32 cellular contexts compared by ENCODE assay signal in the genomic region with DNA sequence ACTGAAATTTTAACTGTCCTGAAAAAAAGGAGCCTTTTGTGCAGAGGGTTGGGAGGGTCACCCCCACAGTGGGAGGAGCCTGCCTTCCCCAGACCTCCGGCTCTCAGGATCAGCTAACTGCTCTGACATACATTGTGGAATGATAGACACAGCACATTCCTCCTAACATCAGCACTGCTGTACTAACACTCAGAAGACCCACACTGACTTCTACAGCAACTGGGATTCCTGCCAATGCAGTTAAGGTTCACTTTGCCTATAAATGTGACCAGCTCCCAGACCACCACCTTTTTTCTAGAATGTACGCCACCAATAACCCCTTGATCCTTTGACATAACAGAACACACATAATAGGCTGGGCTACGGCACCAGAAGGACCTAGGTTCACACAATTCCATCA. TPM values are rescaled to one million over a fixed set of nuclear protein-coding genes. Genes with fewer than 3 reads are reported as not detected.
A peak's percentile ranks its signal among the peaks of the same experiment; 100 is the strongest.
DNase-seq lines count a peak whose midpoint lies in the region; ATAC-seq, FAIRE-seq and TF ChIP-seq lines count a peak whose summit lies in the region.
"Had no signal": no experiment of that assay in that cellular context is flagged by ENCODE, and none has a peak within 500 bp of the region (broad histone marks: within the 10 kb centered on the region; RNA-seq: fewer than 3 reads in every experiment).

No MANE protein-coding gene starts in this region.

- H2BK15ac ChIP-seq in H1 (ENCODE audit: low read length): 0 out of 2 replicates have a peak overlapping the region, but pooled peaks have one; percentile 10

- no peak overlapping the region for H2AK5ac ChIP-seq in H1 (ENCODE audit: low read depth, low read length)

- H4K20me1 ChIP-seq in H1 (replicated peaks in 1 of 2; ENCODE audit: control insufficient read depth in 1 of 2, insufficient read depth in 2 of 2, low read length in 2 of 2): peaks cover 0 to 4% of the 10 kb centered on the region in 2 experiments

- no peak overlapping the region for H2AFZ ChIP-seq in H1 (ENCODE audit: low read length)
- H2AFZ ChIP-seq: hepatocyte had no signal

- no peak overlapping the region for H4K8ac ChIP-seq in H1 (ENCODE audit: extremely low read depth, insufficient read depth, low read length)

- no peaks in the 10 kb centered on the region for H3K79me1 ChIP-seq in H1 (ENCODE audit: low read depth, low read length)

- no peak overlapping the region for H3K27ac Mint-ChIP-seq in CD8-positive, alpha-beta memory T cell
- H3K27ac Mint-ChIP-seq in neural crest cell (ENCODE audit: unreplicated experiment) (no peak overlapping the region), WTC11 (no peak overlapping the region)
- H3K27ac Mint-ChIP-seq: activated CD4-positive, alpha-beta memory T cell treated with anti-CD3 and anti-CD28 coated beads, Interleukin-2, amount 10 ng/mL, durations not matched to agents 7 days and 5 days; activated naive CD8-positive, alpha-beta T cell treated with anti-CD3 and anti-CD28 coated beads for 36 hours; immature natural killer cell had no signal

- no peak overlapping the region for H3K4me3 ChIP-seq in CD8-positive, alpha-beta memory T cell (ENCODE audit: low read length)
- no peak overlapping the region for H3K4me3 ChIP-seq in H1 (ENCODE audit: extremely low read depth in 1 of 4, insufficient read depth in 2 of 4, low read depth in 3 of 4, low read length in 4 of 4)
- H3K4me3 ChIP-seq: cardiac muscle cell, gastrocnemius medialis, hepatocyte, left lung, SJSA1, stomach, tibial artery had no signal

- no peak for TF ChIP-seq EP300 in H1 (IDR thresholded peaks at IDR 0.05; ENCODE audit: borderline replicate concordance in 1 of 2, low read depth in 2 of 2, low read length in 2 of 2)

- CTCF ChIA-PET in CD8-positive, alpha-beta memory T cell (lab: Charles Lee): no interaction called here
- CTCF ChIA-PET in HEK293T (lab: Yijun Ruan, JAX) (no interaction called here), H1 (lab: Charles Lee; ENCODE audit: partially characterized antibody) (interaction anchor here (0.6 to 1.8 kb wide), 4 partner anchors 14 to 122 kb away, joined by 3 to 6 read pairs (median 4); partner anchors contain the start of gene AP3B2), WTC11 (lab: Charles Lee) (interaction anchor here (1.2 to 2.1 kb wide), 2 partner anchors 22 to 103 kb away, joined by 3 to 7 read pairs; no protein-coding TSS in a partner anchor)

- peaks cover 3 to 13% (median 12%) of the 10 kb centered on the region in 3 donors for H3K4me1 Mint-ChIP-seq in CD8-positive, alpha-beta memory T cell
- peaks cover 16% of the 10 kb centered on the region for H3K4me1 Mint-ChIP-seq in neural crest cell
- peaks cover 21% of the 10 kb centered on the region for H3K4me1 Mint-ChIP-seq in WTC11

- no peak overlapping the region for H4K5ac ChIP-seq in H1 (ENCODE audit: insufficient read length, low read depth, low read length)

- H3K27ac ChIP-seq in CD8-positive, alpha-beta memory T cell (ENCODE audit: low read depth, low read length): peak overlapping the region; percentile 29
- no peak overlapping the region for H3K27ac ChIP-seq in H1 (ENCODE audit: low read depth, low read length)
- H3K27ac ChIP-seq: cardiac muscle cell, gastrocnemius medialis, hepatocyte, left lung, SJSA1, stomach, tibial artery had no signal

- H2BK12ac ChIP-seq in H1 (ENCODE audit: low read depth, low read length): no peak overlapping the region

- H3K36me3 ChIP-seq in CD8-positive, alpha-beta memory T cell (ENCODE audit: insufficient read depth, low read length): no peaks in the 10 kb centered on the region
- H3K36me3 ChIP-seq in H1 (ENCODE audit: control insufficient read depth in 2 of 4, insufficient read depth in 4 of 4, low read length in 3 of 4): peaks cover 0 to 6% (median 0%) of the 10 kb centered on the region in 4 experiments; a peak in 1 of 8 replicates
- H3K36me3 ChIP-seq: BE2C, cardiac muscle cell, gastrocnemius medialis, left lung, SJSA1, stomach, tibial artery had no signal

- no peak for FAIRE-seq in H1 (lab: Jason Lieb, UNC)
- FAIRE-seq: GM18507, TTC549 had no signal

- H2BK120ac ChIP-seq in H1 (replicated peaks; ENCODE audit: low read depth, low read length): no peak overlapping the region

- no peak overlapping the region for H3K56ac ChIP-seq in H1 (replicated peaks; ENCODE audit: insufficient read length, low read depth, low read length)

- no peak overlapping the region for H4K91ac ChIP-seq in H1 (replicated peaks; ENCODE audit: insufficient read length, low read length)

- no peak overlapping the region for H3K14ac ChIP-seq in H1 (ENCODE audit: insufficient read length)

- peaks cover 41 to 67% of the 10 kb centered on the region in 2 donors for H3K27me3 Mint-ChIP-seq in CD8-positive, alpha-beta memory T cell
- peaks cover 93% of the 10 kb centered on the region for H3K27me3 Mint-ChIP-seq in neural crest cell (ENCODE audit: low read depth)
- peaks cover 68% of the 10 kb centered on the region for H3K27me3 Mint-ChIP-seq in WTC11 (ENCODE audit: low read depth)

- H3K27me3 ChIP-seq in CD8-positive, alpha-beta memory T cell (ENCODE audit: insufficient read depth, low read length, poor library complexity, severe bottlenecking): peaks cover 10% of the 10 kb centered on the region
- peaks cover 23 to 40% (median 37%) of the 10 kb centered on the region in 4 experiments for H3K27me3 ChIP-seq in H1 (replicated peaks in 1 of 4; ENCODE audit: control insufficient read depth in 3 of 4, extremely low read depth in 1 of 4, insufficient read depth in 3 of 4, low read length in 3 of 4)

- TF ChIP-seq CTCF in H1 (IDR thresholded peaks at IDR 0.05; ENCODE audit: control extremely low read depth in 1 of 3, insufficient read depth in 1 of 3, low read depth in 1 of 3, low read length in 3 of 3): no peak
- no peak for TF ChIP-seq CTCF in neural crest cell (conservative IDR thresholded peaks at IDR 0.05)
- no peak for TF ChIP-seq CTCF in WTC11 (IDR thresholded peaks at IDR 0.05)

- no peak for DNase-seq in CD8-positive, alpha-beta memory T cell
- DNase-seq in HEK293T (ENCODE audit: extremely low spot score): peak; percentile 30
- no peak for DNase-seq in H1 (ENCODE audit: low read depth in 1 of 2, low spot score in 2 of 2)
- DNase-seq in neural crest cell (ENCODE audit: low read depth, low spot score): peak; percentile 12
- no peak for DNase-seq in ecto neural progenitor cell (ENCODE audit: low spot score)
- DNase-seq in stimulated activated naive CD8-positive, alpha-beta T cell treated with anti-CD3 and anti-CD28 coated beads, Interleukin-15, Interleukin-2, amounts not matched to agents 100 U/mL and 50 U/mL, for 24 hours: no peak
- DNase-seq in WTC11 (ENCODE audit: low spot score): no peak
- DNase-seq: activated CD4-positive, alpha-beta memory T cell treated with anti-CD3 and anti-CD28 coated beads, Interleukin-2, amount 10 ng/mL, durations not matched to agents 7 days and 5 days; activated CD4-positive, alpha-beta T cell treated with anti-CD3 and anti-CD28 coated beads for 1 hour; activated effector memory CD4-positive, alpha-beta T cell treated with Interleukin-2 at 50 U/mL for 16 hours; activated naive CD8-positive, alpha-beta T cell treated with anti-CD3 and anti-CD28 coated beads for 36 hours; aorta; BE2C; DMS79 treated with DMSO at 0.1 percent for 48 hours; gastrocnemius medialis; immature natural killer cell; left lung; NCI-H1092; NCI-H1694 treated with DMSO at 0.1 percent for 48 hours; NCI-H2171; NCI-H526 treated with DMSO at 0.1 percent for 48 hours; occipital lobe; stomach; T-helper 1 cell; tibial artery had no signal

- no peak overlapping the region for H2BK20ac ChIP-seq in H1 (ENCODE audit: low read length)

- peak overlapping the region in 1 of 7 donors; percentile 30 for H3K4me3 Mint-ChIP-seq in CD8-positive, alpha-beta memory T cell
- H3K4me3 Mint-ChIP-seq in neural crest cell (peak overlapping the region; percentile 2), WTC11 (no peak overlapping the region)
- H3K4me3 Mint-ChIP-seq: activated CD4-positive, alpha-beta memory T cell treated with anti-CD3 and anti-CD28 coated beads, Interleukin-2, amount 10 ng/mL, durations not matched to agents 7 days and 5 days; activated naive CD8-positive, alpha-beta T cell treated with anti-CD3 and anti-CD28 coated beads for 36 hours had no signal

- H3K9me3 ChIP-seq in CD8-positive, alpha-beta memory T cell (ENCODE audit: low read length): no peaks in the 10 kb centered on the region
- peaks cover 0 to 7% of the 10 kb centered on the region in 2 experiments; a peak in 2 of 4 replicates for H3K9me3 ChIP-seq in H1 (ENCODE audit: insufficient read depth in 2 of 2, low read depth in 1 of 2, low read length in 1 of 2)
- H3K9me3 ChIP-seq: BE2C, gastrocnemius medialis, left lung, tibial artery had no signal

- no peak for ATAC-seq in GM18511 (IDR thresholded peaks at IDR 0.05; ENCODE audit: unreplicated experiment)
- ATAC-seq in stimulated activated naive CD8-positive, alpha-beta T cell treated with anti-CD3 and anti-CD28 coated beads, Interleukin-15, Interleukin-2, amounts not matched to agents 100 U/mL and 50 U/mL, for 24 hours: no peak
- ATAC-seq in WTC11: no peak
- ATAC-seq: gastrocnemius medialis, left lung had no signal

- H3K23me2 ChIP-seq in H1 (ENCODE audit: low read depth, low read length): peaks cover 9% of the 10 kb centered on the region; the same call in 1 of the 2 replicates

- POLR2A ChIA-PET in CD8-positive, alpha-beta memory T cell (lab: Charles Lee): no interaction called here
- POLR2A ChIA-PET in HEK293T (lab: Yijun Ruan, JAX) (interaction anchor here (1.6 to 1.7 kb wide), 2 partner anchors 104 to 106 kb away, joined by 5 to 6 read pairs; partner anchors contain the start of gene RPS17), H1 (lab: Charles Lee; ENCODE audit: partially characterized antibody) (interaction anchor here (1.5 kb wide), 1 partner anchor 104 kb away, joined by 8 read pairs; the partner anchor contains the start of gene RPS17), WTC11 (lab: Charles Lee) (no interaction called here)

- no peak overlapping the region for H3K4ac ChIP-seq in H1 (replicated peaks; ENCODE audit: insufficient read length, low read depth, low read length)

- H3K23ac ChIP-seq in H1 (ENCODE audit: insufficient read length): no peak overlapping the region

- H3K79me2 ChIP-seq in H1 (ENCODE audit: control insufficient read depth in 1 of 2, insufficient read depth in 2 of 2, low read length in 2 of 2): no peaks in the 10 kb centered on the region
- H3K79me2 ChIP-seq: hepatocyte had no signal

- H3K4me1 ChIP-seq in CD8-positive, alpha-beta memory T cell (ENCODE audit: insufficient read depth, low read length): peaks cover 6% of the 10 kb centered on the region
- H3K4me1 ChIP-seq in H1 (replicated peaks in 1 of 4; ENCODE audit: control insufficient read depth in 3 of 4, insufficient read depth in 4 of 4, low read length in 3 of 4): peaks cover 0 to 7% (median 3%) of the 10 kb centered on the region in 4 experiments; a peak in 4 of 7 replicates
- H3K4me1 ChIP-seq: BE2C had no signal

- no peak for TF ChIP-seq POLR2A in H1 (IDR thresholded peaks at IDR 0.05; ENCODE audit: control extremely low read depth in 1 of 2, low read depth in 2 of 2, low read length in 2 of 2)

- no peak overlapping the region for H3K18ac ChIP-seq in H1 (ENCODE audit: extremely low read depth, low read length)

- peaks cover 0 to 3% (median 0%) of the 10 kb centered on the region in 3 donors for H3K36me3 Mint-ChIP-seq in CD8-positive, alpha-beta memory T cell
- H3K36me3 Mint-ChIP-seq in neural crest cell (ENCODE audit: low read depth): no peaks in the 10 kb centered on the region
- no peaks in the 10 kb centered on the region for H3K36me3 Mint-ChIP-seq in WTC11
- H3K36me3 Mint-ChIP-seq: IgD-negative memory B cell, immature natural killer cell had no signal

- no peaks in the 10 kb centered on the region for H3K9me3 Mint-ChIP-seq in CD8-positive, alpha-beta memory T cell
- H3K9me3 Mint-ChIP-seq in neural crest cell (no peaks in the 10 kb centered on the region), WTC11 (no peaks in the 10 kb centered on the region)
- H3K9me3 Mint-ChIP-seq: activated CD4-positive, alpha-beta memory T cell treated with anti-CD3 and anti-CD28 coated beads, Interleukin-2, amount 10 ng/mL, durations not matched to agents 7 days and 5 days; activated naive CD8-positive, alpha-beta T cell treated with anti-CD3 and anti-CD28 coated beads for 36 hours had no signal

- H3K9ac ChIP-seq in H1 (replicated peaks in 1 of 4; ENCODE audit: extremely low read depth in 1 of 4, low read depth in 3 of 4, low read length in 3 of 4): no peak overlapping the region

- TF ChIP-seq RAD21 in H1 (IDR thresholded peaks at IDR 0.05 in 1 of 2, conservative IDR thresholded peaks at IDR 0.05 in 1 of 2; ENCODE audit: low read depth in 2 of 2, low read length in 2 of 2): no peak

- H3K4me2 ChIP-seq in H1 (ENCODE audit: insufficient read depth in 1 of 2, low read depth in 2 of 2, low read length in 2 of 2): no peak overlapping the region
- H3K4me2 ChIP-seq: hepatocyte had no signal

- no peak overlapping the region for H2BK5ac ChIP-seq in H1 (ENCODE audit: low read depth, low read length)

- WGBS in H1 (ENCODE audit: extremely low coverage in 1 of 2, insufficient coverage in 1 of 2, insufficient read length in 1 of 2, insufficient replicate concordance in 2 of 2, low coverage in 1 of 2, low lambda C conversion rate in 2 of 2, missing lambda C conversion rate in 1 of 2), 2 experiments: 80% methylated on average over 3 of the region's 3 CpGs; no CpG with 5 or more reads in 1 of the 2 experiments

RNA-seq across cellular contexts. Expression of gene CPEB1, which starts 3.2 kb away (rescaled TPM):
- total RNA-seq in CD8-positive, alpha-beta memory T cell: under 1 TPM; 0.44 TPM
- polyA plus RNA-seq in CD8-positive, alpha-beta memory T cell: 1.2 TPM
- 4.0 and 4.5 TPM in 2 replicates for total RNA-seq in H1 (2021; fragmentation: NEBNext Ultra II Directional; extraction: Animal tissue kit (Norgen Biotek cat#: 25700))
- polyA plus RNA-seq in H1 (2011; rRNA removed): 4.4 and 5.4 TPM in 2 replicates
- polyA plus RNA-seq in H1 (2011; cell fraction: cytosol; rRNA removed): 2.6 TPM
- 8.0 TPM for polyA plus RNA-seq in H1 (2011; cell fraction: nucleus; rRNA removed)
- 2.0 to 4.5 TPM (median 2.8 TPM) in 4 replicates for polyA plus RNA-seq in H1 (2012, experiment 1 of 2)
- polyA plus RNA-seq in H1 (2012, experiment 2 of 2): 1.4 TPM
- 2.0 TPM for polyA plus RNA-seq in H1 (2013, experiment 1 of 2)
- polyA plus RNA-seq in H1 (2013, experiment 2 of 2): 2.2 TPM
- polyA minus RNA-seq in H1 (2011; rRNA and poly(A)+ RNA removed): 3.8 and 5.9 TPM in 2 replicates
- 1.8 TPM for polyA minus RNA-seq in H1 (2011; cell fraction: cytosol; rRNA and poly(A)+ RNA removed)
- polyA minus RNA-seq in H1 (2011; cell fraction: nucleus; rRNA and poly(A)+ RNA removed): 6.0 TPM
- 0.72 and 0.84 TPM in 2 replicates for total RNA-seq in neural crest cell
- 2.5 to 3.9 TPM (median 3.2 TPM) in 3 replicates for total RNA-seq in WTC11 (2021)
- total RNA-seq: activated CD4-positive, alpha-beta memory T cell treated with anti-CD3 and anti-CD28 coated beads, Interleukin-2, amount 10 ng/mL, durations not matched to agents 7 days and 5 days had no signal
- polyA plus RNA-seq: immature natural killer cell had no signal

Comparison
In these comparisons a context has a peak if more than half of its experiments do, and no peak if none do; other contexts are left out.
1. DNase-seq: peak in HEK293T (single experiment) and neural crest cell (single experiment); none in CD8-positive, alpha-beta memory T cell (0 of 5), H1 (0 of 2), ecto neural progenitor cell (single experiment), stimulated activated naive CD8-positive, alpha-beta T cell treated with anti-CD3 and anti-CD28 coated beads, Interleukin-15, Interleukin-2, amounts not matched to agents 100 U/mL and 50 U/mL, for 24 hours (single experiment) and WTC11 (single experiment).
2. CTCF ChIA-PET loops: an anchor here in H1 (0.6 to 1.8 kb wide) and WTC11 (1.2 to 2.1 kb wide); none called in CD8-positive, alpha-beta memory T cell and HEK293T.
3. POLR2A ChIA-PET loops: an anchor here in HEK293T (1.6 to 1.7 kb wide) and H1 (1.5 kb wide); none called in CD8-positive, alpha-beta memory T cell and WTC11.